16 cellular contexts compared by ENCODE assay signal in the genomic region with DNA sequence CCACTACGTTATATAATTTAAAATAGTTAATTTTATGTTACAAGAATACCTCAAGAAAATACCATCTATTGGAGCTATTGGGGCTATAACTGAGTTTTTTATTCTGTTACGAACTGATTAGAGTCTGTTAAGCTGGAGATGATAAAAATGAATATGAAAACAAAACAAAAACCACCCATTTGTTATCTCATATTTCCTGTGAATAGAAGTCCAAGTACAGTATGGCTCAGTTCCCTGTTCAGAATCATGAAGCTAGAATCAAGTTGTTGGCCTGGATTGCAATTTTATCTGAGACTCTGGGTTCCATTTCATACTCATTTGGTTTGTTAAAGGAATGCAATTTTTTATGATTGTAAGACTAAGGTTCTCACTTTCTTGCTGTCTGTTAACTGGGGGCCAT.
A peak's percentile ranks its signal among the peaks of the same experiment; 100 is the strongest.
DNase-seq lines count a peak whose midpoint lies in the region; ATAC-seq and TF ChIP-seq lines count a peak whose summit lies in the region.
"Had no signal": no experiment of that assay in that cellular context is flagged by ENCODE, and none has a peak within 500 bp of the region (broad histone marks: within the 10 kb centered on the region; RNA-seq: fewer than 3 reads in every experiment).

No MANE protein-coding gene starts in this region.

- no peaks in the 10 kb centered on the region for H3K9me3 ChIP-seq in MM.1S (replicated peaks; ENCODE audit: insufficient read depth, low read length)

- H4K20me1 ChIP-seq in MM.1S (ENCODE audit: insufficient read depth, low read length) = no peaks in the 10 kb centered on the region

- 0 out of 2 replicates have a peak, but pooled peaks cover 5% of the 10 kb centered on the region for H3K4me1 ChIP-seq in MM.1S (ENCODE audit: low read length)

- H3K9ac ChIP-seq in MM.1S (ENCODE audit: low read length) = no peak overlapping the region

- DNase-seq in MM.1S (peak; percentile 12), fibroblast of the aortic adventitia (ENCODE audit: low read depth) (peak; percentile 30), kidney glomerular epithelial cell (lab: John Stamatoyannopoulos, UW) (no peak), HuH-7 (ENCODE audit: low spot score) (no peak)
- DNase-seq: C1 segment of cervical spinal cord; Calu3; CD4-positive, alpha-beta memory T cell; COR-L47; DMS53; DMS79 treated with DMSO at 0.1 percent for 48 hours; GF-D8; H9 had no signal

- no peaks in the 10 kb centered on the region for H3K36me3 ChIP-seq in MM.1S (replicated peaks; ENCODE audit: insufficient read depth, low read length)

- ATAC-seq in HG02798 (IDR thresholded peaks at IDR 0.05; ENCODE audit: poor library complexity, unreplicated experiment) = peak; percentile 51
- ATAC-seq in HG03571 (IDR thresholded peaks at IDR 0.05; ENCODE audit: unreplicated experiment) = no peak
- ATAC-seq: GM23338, HCT116 had no signal

- H3K27ac ChIP-seq in MM.1S (ENCODE audit: low read length) = peak overlapping the region; percentile 26; the same call in 1 of the 2 replicates

- no peaks in the 10 kb centered on the region for H3K79me2 ChIP-seq in MM.1S (ENCODE audit: low read length)

- peak overlapping the region; percentile 59 for H2AFZ ChIP-seq in MM.1S (ENCODE audit: low read length)
- H2AFZ ChIP-seq: GM23338 had no signal

- H3K9me2 ChIP-seq in MM.1S (replicated peaks; ENCODE audit: insufficient read depth, low read length) = no peaks in the 10 kb centered on the region

- no peak overlapping the region for H3K4me3 ChIP-seq in MM.1S (ENCODE audit: low read length)
- no peak overlapping the region for H3K4me3 ChIP-seq in fibroblast of the aortic adventitia (ENCODE audit: low read depth, low read length)
- H3K4me3 ChIP-seq: GM23338 had no signal

- no peaks in the 10 kb centered on the region for H3K27me3 ChIP-seq in MM.1S (replicated peaks; ENCODE audit: insufficient read depth, low read length)

- no peaks in the 10 kb centered on the region for H3F3A ChIP-seq in MM.1S (ENCODE audit: insufficient read depth, low read length)

- H3K4me2 ChIP-seq in MM.1S (ENCODE audit: low read depth, low read length) = peak overlapping the region; percentile 28; the same call in 1 of the 2 replicates
- H3K4me2 ChIP-seq: GM23338 had no signal

- TF ChIP-seq CTCF in MM.1S (IDR thresholded peaks at IDR 0.05; ENCODE audit: low read length) (no peak), fibroblast of the aortic adventitia (IDR thresholded peaks at IDR 0.05; ENCODE audit: insufficient read depth, low read length) (no peak)

Comparison
In these comparisons a context has a peak if more than half of its experiments do, and no peak if none do; other contexts are left out.
1. DNase-seq: peak in MM.1S (single experiment) and fibroblast of the aortic adventitia (single experiment); none in kidney glomerular epithelial cell (single experiment) and HuH-7 (single experiment).